Comparison of ENCODE assay signal across 1 cellular context in genomic region chr2:144607899-144608477, GRCh38.
TF ChIP-seq lines count a peak whose summit lies in the region.

No MANE protein-coding gene starts in this region.

TF ChIP-seq in SK-N-SH, 30 proteins besides CTCF, POLR2A, EP300 and RAD21 (continued from another document):
- TF ChIP-seq MEF2A (IDR thresholded peaks at IDR 0.05; ENCODE audit: borderline replicate concordance, low read depth) (no peak), TCF12 (IDR thresholded peaks at IDR 0.05) (no peak), SIN3A (IDR thresholded peaks at IDR 0.05; ENCODE audit: borderline replicate concordance, low read depth, low read length) (no peak), GATA2 (CRISPR knock-in tag; IDR thresholded peaks at IDR 0.05) (no peak), FOXJ3 (CRISPR knock-in tag; IDR thresholded peaks at IDR 0.05) (no peak), RXRA (IDR thresholded peaks at IDR 0.05; ENCODE audit: borderline replicate concordance, low read depth) (no peak)
